12 cellular contexts compared by ENCODE assay signal in genomic region chr6:115969207-115969929, GRCh38.
DNase-seq lines count a peak whose midpoint lies in the region; ATAC-seq and TF ChIP-seq lines count a peak whose summit lies in the region.
"Had no signal": no experiment of that assay in that cellular context is flagged by ENCODE, and none has a peak within 500 bp of the region (broad histone marks: within the 10 kb centered on the region; RNA-seq: fewer than 3 reads in every experiment).

No MANE protein-coding gene starts in this region.

- no peak overlapping the region for H3K9ac ChIP-seq in liver (ENCODE audit: low read depth in 1 of 2, low read length in 2 of 2)
- no peak overlapping the region for H3K9ac ChIP-seq in PC-3 (ENCODE audit: low read length)

- no peak overlapping the region for H3K4me2 ChIP-seq in PC-3 (ENCODE audit: low read length)

- WGBS in liver: 45% methylated on average over 7 of the region's 7 CpGs

- POLR2A ChIA-PET in A673 (lab: Charles Lee; ENCODE audit: low non-redundant PET): interaction anchor here (0.6 kb wide), 1 partner anchor 49 kb away, joined by 3 read pairs; no protein-coding TSS in a partner anchor
- POLR2A ChIA-PET in PC-3 (lab: Charles Lee; ENCODE audit: unreplicated experiment): no interaction called here

- H3K9me3 ChIP-seq in A673 (ENCODE audit: low read depth, low read length, poor library complexity, severe bottlenecking): no peaks in the 10 kb centered on the region
- no peaks in the 10 kb centered on the region for H3K9me3 ChIP-seq in liver (ENCODE audit: control insufficient read depth in 4 of 4, low read length in 3 of 4)
- H3K9me3 ChIP-seq in PC-3 (ENCODE audit: low read length): no peaks in the 10 kb centered on the region

- TF ChIP-seq CTCF in A673 (conservative IDR thresholded peaks at IDR 0.05; ENCODE audit: low read depth, low read length): peak; percentile 57
- peak in 45 of 56 donors; percentile 21 to 69 (median 43) for TF ChIP-seq CTCF in dorsolateral prefrontal cortex (IDR thresholded peaks at IDR 0.05 in 54 of 56, conservative IDR thresholded peaks at IDR 0.05 in 2 of 56; ENCODE audit: low read depth in 1 of 56, partially characterized antibody in 56 of 56)
- TF ChIP-seq CTCF in liver (IDR thresholded peaks at IDR 0.05; ENCODE audit: low read depth, low read length, missing input control): no peak
- TF ChIP-seq CTCF in PC-3 (conservative IDR thresholded peaks at IDR 0.05; ENCODE audit: low read depth, low read length): no peak

- no peaks in the 10 kb centered on the region for H4K20me1 ChIP-seq in PC-3 (ENCODE audit: low read length)

- CTCF ChIA-PET in A673 (lab: Charles Lee): interaction anchor here (0.6 to 1.1 kb wide), 5 partner anchors 16 to 208 kb away, joined by 3 read pairs; partner anchors contain the start of gene NT5DC1
- CTCF ChIA-PET in PC-3 (lab: Charles Lee): no interaction called here

- DNase-seq in A673 (ENCODE audit: low spot score) (peak; percentile 88), HuH-7 (ENCODE audit: low spot score) (peak; percentile 26), dorsolateral prefrontal cortex (peak in 6 of 10 donors; percentile 5 to 54 (median 40)), PC-3 (no peak), T-helper 9 cell (no peak), MV-4-11 (lab: John Stamatoyannopoulos, UW) (no peak)
- DNase-seq: NCI-H1092 treated with DMSO at 0.1 percent for 48 hours, NCI-H82, retina, T-helper 1 cell had no signal

- no peaks in the 10 kb centered on the region for H3F3A ChIP-seq in PC-3 (ENCODE audit: low read length, unreplicated experiment)

- peak; percentile 24 to 44 for TF ChIP-seq RAD21 in liver (IDR thresholded peaks at IDR 0.05)

- H3K79me2 ChIP-seq in PC-3 (ENCODE audit: low read length): no peaks in the 10 kb centered on the region

- H3K4me1 ChIP-seq in A673 (ENCODE audit: insufficient read depth, low read length, poor library complexity, severe bottlenecking) (peaks cover 22% of the 10 kb centered on the region), liver (ENCODE audit: control insufficient read depth in 4 of 4, insufficient read depth in 4 of 4, low read length in 3 of 4) (peaks cover 13 to 43% (median 37%) of the 10 kb centered on the region in 4 donors), PC-3 (ENCODE audit: insufficient read depth, low read length) (no peaks in the 10 kb centered on the region)

- ATAC-seq in PC-3 (no peak), GM18861 (IDR thresholded peaks at IDR 0.05; ENCODE audit: unreplicated experiment) (no peak)

- H2AFZ ChIP-seq in PC-3 (ENCODE audit: low read length): no peak overlapping the region

- H3K27me3 ChIP-seq in A673 (replicated peaks; ENCODE audit: insufficient read depth, low read depth, low read length, poor library complexity) (no peaks in the 10 kb centered on the region), dorsolateral prefrontal cortex (no peaks in the 10 kb centered on the region), liver (ENCODE audit: control insufficient read depth in 4 of 4, insufficient read depth in 4 of 4, low read length in 3 of 4) (no peaks in the 10 kb centered on the region), PC-3 (ENCODE audit: low read length) (no peaks in the 10 kb centered on the region)

- H3K4me3 ChIP-seq in A673 (ENCODE audit: low read depth, low read length, poor library complexity, severe bottlenecking) (peak overlapping the region; percentile 33), dorsolateral prefrontal cortex (peak overlapping the region in 2 of 59 donors; percentile 2 to 21), liver (ENCODE audit: low read depth in 1 of 3, low read length in 3 of 3) (peak overlapping the region in 1 of 3 donors; percentile 10), PC-3 (ENCODE audit: low read length) (no peak overlapping the region)

- intact Hi-C loops in A673 (cut with micrococcal nuclease; ENCODE audit: unreplicated experiment): loop anchor here (2.0 kb wide), 1 partner anchor 15 kb away; no protein-coding TSS in a partner anchor
- intact Hi-C loops in dorsolateral prefrontal cortex (cut with DNase I): no loop called here
- intact Hi-C loops in PC-3 (cut with micrococcal nuclease): no loop called here

- H3K27ac ChIP-seq in A673 (ENCODE audit: low read depth, low read length, poor library complexity, severe bottlenecking) (peak overlapping the region; percentile 84), dorsolateral prefrontal cortex (peak overlapping the region in 47 of 59 donors; percentile 0 to 98 (median 47)), liver (ENCODE audit: low read depth in 1 of 2, low read length in 2 of 2) (peak overlapping the region; percentile 59 to 87), PC-3 (ENCODE audit: low read length) (no peak overlapping the region)

- BruUV-seq in A673 (replicated peaks; lab: Mats Ljungman, UMichigan) (no TSS peak), PC-3 (replicated peaks; lab: Mats Ljungman, UMichigan) (no TSS peak)

- H3K36me3 ChIP-seq in A673 (ENCODE audit: insufficient read depth, low read length, poor library complexity, severe bottlenecking): peaks cover 7% of the 10 kb centered on the region
- peaks cover 0 to 7% (median 2%) of the 10 kb centered on the region in 4 donors for H3K36me3 ChIP-seq in liver (ENCODE audit: control insufficient read depth in 4 of 4, insufficient read depth in 3 of 4, low read depth in 1 of 4, low read length in 3 of 4)
- no peaks in the 10 kb centered on the region for H3K36me3 ChIP-seq in PC-3 (ENCODE audit: low read depth, low read length)

- H3K9me2 ChIP-seq in PC-3 (replicated peaks; ENCODE audit: low read length): no peaks in the 10 kb centered on the region

TF ChIP-seq in liver, 16 proteins besides CTCF, POLR2A, EP300 and RAD21:
- TF ChIP-seq RXRA (IDR thresholded peaks at IDR 0.05): peak; percentile 41 to 44
- TF ChIP-seq, protein P1, sequence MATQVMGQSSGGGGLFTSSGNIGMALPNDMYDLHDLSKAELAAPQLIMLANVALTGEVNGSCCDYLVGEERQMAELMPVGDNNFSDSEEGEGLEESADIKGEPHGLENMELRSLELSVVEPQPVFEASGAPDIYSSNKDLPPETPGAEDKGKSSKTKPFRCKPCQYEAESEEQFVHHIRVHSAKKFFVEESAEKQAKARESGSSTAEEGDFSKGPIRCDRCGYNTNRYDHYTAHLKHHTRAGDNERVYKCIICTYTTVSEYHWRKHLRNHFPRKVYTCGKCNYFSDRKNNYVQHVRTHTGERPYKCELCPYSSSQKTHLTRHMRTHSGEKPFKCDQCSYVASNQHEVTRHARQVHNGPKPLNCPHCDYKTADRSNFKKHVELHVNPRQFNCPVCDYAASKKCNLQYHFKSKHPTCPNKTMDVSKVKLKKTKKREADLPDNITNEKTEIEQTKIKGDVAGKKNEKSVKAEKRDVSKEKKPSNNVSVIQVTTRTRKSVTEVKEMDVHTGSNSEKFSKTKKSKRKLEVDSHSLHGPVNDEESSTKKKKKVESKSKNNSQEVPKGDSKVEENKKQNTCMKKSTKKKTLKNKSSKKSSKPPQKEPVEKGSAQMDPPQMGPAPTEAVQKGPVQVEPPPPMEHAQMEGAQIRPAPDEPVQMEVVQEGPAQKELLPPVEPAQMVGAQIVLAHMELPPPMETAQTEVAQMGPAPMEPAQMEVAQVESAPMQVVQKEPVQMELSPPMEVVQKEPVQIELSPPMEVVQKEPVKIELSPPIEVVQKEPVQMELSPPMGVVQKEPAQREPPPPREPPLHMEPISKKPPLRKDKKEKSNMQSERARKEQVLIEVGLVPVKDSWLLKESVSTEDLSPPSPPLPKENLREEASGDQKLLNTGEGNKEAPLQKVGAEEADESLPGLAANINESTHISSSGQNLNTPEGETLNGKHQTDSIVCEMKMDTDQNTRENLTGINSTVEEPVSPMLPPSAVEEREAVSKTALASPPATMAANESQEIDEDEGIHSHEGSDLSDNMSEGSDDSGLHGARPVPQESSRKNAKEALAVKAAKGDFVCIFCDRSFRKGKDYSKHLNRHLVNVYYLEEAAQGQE (IDR thresholded peaks at IDR 0.05): peak; percentile 18
- TF ChIP-seq ATF3 (IDR thresholded peaks at IDR 0.05): peak; percentile 26
- TF ChIP-seq FOXA1 (IDR thresholded peaks at IDR 0.05): no peak
- TF ChIP-seq NR2F2 (IDR thresholded peaks at IDR 0.05): no peak
- no peak for TF ChIP-seq GABPA (IDR thresholded peaks at IDR 0.05 in 1 of 2, conservative IDR thresholded peaks at IDR 0.05 in 1 of 2)
- no peak for TF ChIP-seq FOXA2 (IDR thresholded peaks at IDR 0.05)
- no peak for TF ChIP-seq MAX (IDR thresholded peaks at IDR 0.05)
- peak; percentile 68 for TF ChIP-seq SP1 (IDR thresholded peaks at IDR 0.05)
- no peak for TF ChIP-seq EGR1 (IDR thresholded peaks at IDR 0.05; ENCODE audit: low read depth in 2 of 2)
- peak; percentile 29 for TF ChIP-seq YY1 (IDR thresholded peaks at IDR 0.05)
- TF ChIP-seq JUND (IDR thresholded peaks at IDR 0.05): no peak
- no peak for TF ChIP-seq ZBTB33 (IDR thresholded peaks at IDR 0.05)
- TF ChIP-seq HNF4A (conservative IDR thresholded peaks at IDR 0.05): peak; percentile 58 to 65
- no peak for TF ChIP-seq HNF4G (IDR thresholded peaks at IDR 0.05)
- no peak for TF ChIP-seq TAF1 (conservative IDR thresholded peaks at IDR 0.05)

Comparison
In these comparisons a context has a peak if more than half of its experiments do, and no peak if none do; other contexts are left out.
1. DNase-seq: peak in A673 (single experiment), HuH-7 (single experiment) and dorsolateral prefrontal cortex (6 of 10); none in PC-3 (single experiment), T-helper 9 cell (single experiment) and MV-4-11 (single experiment).
2. CTCF ChIP-seq: peak in A673 (single experiment) and dorsolateral prefrontal cortex (45 of 56); none in liver (single experiment) and PC-3 (single experiment).